Comparison of ENCODE assay signal across 18 cellular contexts in the genomic region with DNA sequence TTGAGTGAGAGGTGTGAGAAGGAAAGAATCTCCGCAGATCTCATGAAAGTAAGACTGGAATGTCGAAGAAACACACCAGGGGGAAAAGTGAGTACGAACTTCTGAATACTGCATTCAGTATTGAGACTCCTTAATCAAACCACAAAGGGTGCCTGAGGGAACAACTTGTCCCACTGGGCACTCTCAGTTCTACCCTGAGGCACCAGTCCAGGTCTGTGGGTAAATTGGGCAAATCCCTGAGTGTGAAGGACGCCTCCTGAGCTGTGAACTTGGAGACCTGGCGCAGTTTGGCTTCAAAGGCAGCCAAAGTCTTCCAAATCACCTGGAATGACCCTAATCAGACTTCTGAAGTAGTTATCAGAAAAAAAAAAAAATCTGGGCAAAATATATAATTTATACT.
A peak's percentile ranks its signal among the peaks of the same experiment; 100 is the strongest.
DNase-seq lines count a peak whose midpoint lies in the region; ATAC-seq and TF ChIP-seq lines count a peak whose summit lies in the region.
"Had no signal": no experiment of that assay in that cellular context is flagged by ENCODE, and none has a peak within 500 bp of the region (broad histone marks: within the 10 kb centered on the region; RNA-seq: fewer than 3 reads in every experiment).

No MANE protein-coding gene starts in this region.

- no peaks in the 10 kb centered on the region for H3K36me3 Mint-ChIP-seq in activated T-cell treated with anti-CD3 and anti-CD28 coated beads, Interleukin-2, amount 50 U/mL, for 72 hours (ENCODE audit: insufficient read depth in 2 of 2)
- H3K36me3 Mint-ChIP-seq in activated naive CD4-positive, alpha-beta T cell treated with anti-CD3 and anti-CD28 coated beads for 36 hours (ENCODE audit: low read depth), result peaks cover 2% of the 10 kb centered on the region
- H3K36me3 Mint-ChIP-seq: CD14-positive monocyte had no signal

- TF ChIP-seq CTCF in psoas muscle (IDR thresholded peaks at IDR 0.05), result no peak

- no peaks in the 10 kb centered on the region for H3K27me3 Mint-ChIP-seq in activated T-cell treated with anti-CD3 and anti-CD28 coated beads, Interleukin-2, amount 50 U/mL, for 72 hours (ENCODE audit: low read depth)
- no peaks in the 10 kb centered on the region for H3K27me3 Mint-ChIP-seq in activated naive CD4-positive, alpha-beta T cell treated with anti-CD3 and anti-CD28 coated beads for 36 hours (ENCODE audit: low read depth)

- no peak overlapping the region for H3K23ac ChIP-seq in mesenchymal stem cell (ENCODE audit: low read length in 2 of 2)

- H3K27me3 ChIP-seq in right cardiac atrium (ENCODE audit: control insufficient read depth, insufficient read depth), result no peaks in the 10 kb centered on the region
- no peaks in the 10 kb centered on the region for H3K27me3 ChIP-seq in psoas muscle (ENCODE audit: insufficient read depth in 3 of 3, low read length in 2 of 3)
- H3K27me3 ChIP-seq in mesenchymal stem cell (ENCODE audit: control insufficient read depth in 1 of 2, insufficient read depth in 1 of 2, low read length in 2 of 2), result no peaks in the 10 kb centered on the region

- H2BK120ac ChIP-seq in mesenchymal stem cell (ENCODE audit: low read depth, low read length), result no peak overlapping the region

- CTCF ChIA-PET in activated naive CD4-positive, alpha-beta T cell treated with anti-CD3 and anti-CD28 coated beads for 36 hours (lab: Charles Lee), result no interaction called here

- no peak overlapping the region for H2BK12ac ChIP-seq in mesenchymal stem cell (ENCODE audit: low read length in 2 of 2)

- peaks cover 4% of the 10 kb centered on the region for H3K4me1 ChIP-seq in right cardiac atrium (ENCODE audit: control insufficient read depth, insufficient read depth, low read length)
- peaks cover 21% of the 10 kb centered on the region for H3K4me1 ChIP-seq in psoas muscle
- H3K4me1 ChIP-seq in mesenchymal stem cell (ENCODE audit: control insufficient read depth, insufficient read depth, low read depth, low read length), result no peaks in the 10 kb centered on the region
- H3K4me1 ChIP-seq: A549 had no signal

- H3K27ac ChIP-seq in right cardiac atrium (ENCODE audit: low read length), result no peak overlapping the region
- no peak overlapping the region for H3K27ac ChIP-seq in psoas muscle
- H3K27ac ChIP-seq in mesenchymal stem cell (ENCODE audit: low read length, poor library complexity, severe bottlenecking), result no peak overlapping the region
- H3K27ac ChIP-seq: A549 had no signal

- H3K4me3 Mint-ChIP-seq in activated T-cell treated with anti-CD3 and anti-CD28 coated beads, Interleukin-2, amount 50 U/mL, for 72 hours, result no peak overlapping the region
- H3K4me3 Mint-ChIP-seq in activated naive CD4-positive, alpha-beta T cell treated with anti-CD3 and anti-CD28 coated beads for 36 hours, result no peak overlapping the region
- H3K4me3 Mint-ChIP-seq: CD14-positive monocyte, H9 had no signal

- no peak overlapping the region for H4K8ac ChIP-seq in mesenchymal stem cell (ENCODE audit: low read length)

- peak overlapping the region in 1 of 2 experiments; percentile 24 for H3K18ac ChIP-seq in mesenchymal stem cell (ENCODE audit: low read depth in 1 of 2, low read length in 2 of 2)

- no peak overlapping the region for H3K4ac ChIP-seq in mesenchymal stem cell (ENCODE audit: low read depth in 1 of 2, low read length in 2 of 2)

- no peak overlapping the region for H2BK15ac ChIP-seq in mesenchymal stem cell (ENCODE audit: low read depth, poor library complexity, severe bottlenecking)

- ATAC-seq in right cardiac atrium (peak; percentile 57 to 64), psoas muscle (peak in 3 of 4 donors; percentile 57 to 89 (median 88))
- no peak for ATAC-seq in activated T-cell treated with anti-CD3 and anti-CD28 coated beads, Interleukin-2, amount 50 U/mL, for 72 hours (replicated peaks in 1 of 2)
- ATAC-seq: A549, GM12878, PC-3 had no signal

- peaks cover 14% of the 10 kb centered on the region for H3K4me1 Mint-ChIP-seq in activated T-cell treated with anti-CD3 and anti-CD28 coated beads, Interleukin-2, amount 50 U/mL, for 72 hours (ENCODE audit: low read depth)
- no peaks in the 10 kb centered on the region for H3K4me1 Mint-ChIP-seq in activated naive CD4-positive, alpha-beta T cell treated with anti-CD3 and anti-CD28 coated beads for 36 hours (ENCODE audit: low read depth)
- H3K4me1 Mint-ChIP-seq: CD14-positive monocyte had no signal

- no peaks in the 10 kb centered on the region for H3K36me3 ChIP-seq in psoas muscle (ENCODE audit: insufficient read depth in 1 of 2, low read depth in 1 of 2)
- H3K36me3 ChIP-seq in mesenchymal stem cell (ENCODE audit: control insufficient read depth in 1 of 2, insufficient read depth in 2 of 2, low read depth in 1 of 2, low read length in 2 of 2), result no peaks in the 10 kb centered on the region

- no peak overlapping the region for H3K4me2 ChIP-seq in mesenchymal stem cell (ENCODE audit: low read length, poor library complexity, severe bottlenecking)
- H3K4me2 ChIP-seq: A549 had no signal

- no peaks in the 10 kb centered on the region for H3K9me3 ChIP-seq in right cardiac atrium (ENCODE audit: control insufficient read depth, low read length)
- no peaks in the 10 kb centered on the region for H3K9me3 ChIP-seq in psoas muscle
- H3K9me3 ChIP-seq in mesenchymal stem cell (ENCODE audit: control insufficient read depth, low read length), result no peaks in the 10 kb centered on the region
- H3K9me3 ChIP-seq: A549 had no signal

- in situ Hi-C loops in G401 (cut with HindIII; ENCODE audit: low sequenced_read_pairs), result no loop called here

- H2AK5ac ChIP-seq in mesenchymal stem cell (ENCODE audit: low read length, severe bottlenecking), result no peak overlapping the region

- no peak overlapping the region for H3K4me3 ChIP-seq in right cardiac atrium (ENCODE audit: low read length)
- no peak overlapping the region for H3K4me3 ChIP-seq in psoas muscle
- no peak overlapping the region for H3K4me3 ChIP-seq in mesenchymal stem cell (ENCODE audit: insufficient read depth in 1 of 2, low read depth in 1 of 2, low read length in 2 of 2)
- H3K4me3 ChIP-seq: A549, GM12878 had no signal

- DNase-seq in G401 (ENCODE audit: low spot score) (peak; percentile 16), anterior cingulate cortex (lab: John Stamatoyannopoulos, UW) (peak in 44 of 58 donors; percentile 2 to 79 (median 23)), right cardiac atrium (no peak), psoas muscle (no peak), mesenchymal stem cell (no peak)
- no peak for DNase-seq in activated T-cell treated with anti-CD3 and anti-CD28 coated beads, Interleukin-2, amount 50 U/mL, for 72 hours
- DNase-seq in activated naive CD4-positive, alpha-beta T cell treated with anti-CD3 and anti-CD28 coated beads for 36 hours, result no peak
- DNase-seq: H9; IMR-90; NCI-H1436 treated with DMSO at 0.1 percent for 48 hours; NCI-H2081 treated with DMSO at 0.1 percent for 48 hours; NCI-H345; NCI-H69; NK-92 treated with Interleukin-12 subunit alpha and Interleukin-12 subunit beta, amount 100 ng/mL, for 24 hours; PC-3 had no signal

- no peak overlapping the region for H2AFZ ChIP-seq in mesenchymal stem cell (ENCODE audit: low read depth, low read length)

- H4K91ac ChIP-seq in mesenchymal stem cell (ENCODE audit: low read length), result no peak overlapping the region

- no peaks in the 10 kb centered on the region for H3K79me1 ChIP-seq in mesenchymal stem cell (replicated peaks; ENCODE audit: low read length, poor library complexity, severe bottlenecking)

- intact Hi-C loops in right cardiac atrium (cut with DNase I) (no loop called here), psoas muscle (cut with DNase I) (no loop called here)
- intact Hi-C loops in activated naive CD4-positive, alpha-beta T cell treated with anti-CD3 and anti-CD28 coated beads for 36 hours (cut with micrococcal nuclease), result no loop called here

- no peak overlapping the region for H3K9ac ChIP-seq in mesenchymal stem cell (ENCODE audit: low read length)

- H3K14ac ChIP-seq in mesenchymal stem cell (ENCODE audit: low read length in 2 of 2), result no peak overlapping the region

- no peak overlapping the region for H2BK5ac ChIP-seq in mesenchymal stem cell (ENCODE audit: low read depth, low read length, poor library complexity, severe bottlenecking)

- 85% methylated on average over 5 of the region's 5 CpGs for WGBS in right cardiac atrium
- 41 to 67% (median 50%) methylated on average over 5 of the region's 5 CpGs for WGBS in psoas muscle, 3 donors
- WGBS in mesenchymal stem cell, result 88% methylated on average over 4 of the region's 5 CpGs

- H3K9me3 Mint-ChIP-seq in activated T-cell treated with anti-CD3 and anti-CD28 coated beads, Interleukin-2, amount 50 U/mL, for 72 hours, result no peaks in the 10 kb centered on the region
- H3K9me3 Mint-ChIP-seq in activated naive CD4-positive, alpha-beta T cell treated with anti-CD3 and anti-CD28 coated beads for 36 hours, result no peaks in the 10 kb centered on the region
- H3K9me3 Mint-ChIP-seq: H9 had no signal

- H3K27ac Mint-ChIP-seq in activated T-cell treated with anti-CD3 and anti-CD28 coated beads, Interleukin-2, amount 50 U/mL, for 72 hours, result no peak overlapping the region
- no peak overlapping the region for H3K27ac Mint-ChIP-seq in activated naive CD4-positive, alpha-beta T cell treated with anti-CD3 and anti-CD28 coated beads for 36 hours
- H3K27ac Mint-ChIP-seq: H9 had no signal

Comparison
In these comparisons a context has a peak if more than half of its experiments do, and no peak if none do; other contexts are left out.
1. DNase-seq: peak in G401 (single experiment) and anterior cingulate cortex (44 of 58); none in right cardiac atrium (0 of 3), psoas muscle (0 of 2), activated T-cell treated with anti-CD3 and anti-CD28 coated beads, Interleukin-2, amount 50 U/mL, for 72 hours (0 of 2), activated naive CD4-positive, alpha-beta T cell treated with anti-CD3 and anti-CD28 coated beads for 36 hours (single experiment) and mesenchymal stem cell (single experiment).
2. ATAC-seq: peak in right cardiac atrium (2 of 2) and psoas muscle (3 of 4); none in activated T-cell treated with anti-CD3 and anti-CD28 coated beads, Interleukin-2, amount 50 U/mL, for 72 hours (0 of 2).